ENCODE assay signal across 8 cellular contexts in genomic region chr22:49961601-49962011, GRCh38. TPM values are rescaled to one million over a fixed set of nuclear protein-coding genes. Genes with fewer than 3 reads are reported as not detected.
DNase-seq lines count a peak whose midpoint lies in the region; ATAC-seq and TF ChIP-seq lines count a peak whose summit lies in the region.

No MANE protein-coding gene starts in this region.

- H3K36me3 ChIP-seq in WERI-Rb-1: peaks cover 32% of the 10 kb centered on the region
- H3K36me3 ChIP-seq in gastroesophageal sphincter: peaks cover 0 to 32% of the 10 kb centered on the region in 2 donors

- H3K27me3 ChIP-seq in WERI-Rb-1 (ENCODE audit: insufficient read depth, low read depth, severe bottlenecking) (no peaks in the 10 kb centered on the region), gastroesophageal sphincter (no peaks in the 10 kb centered on the region)

- no CpG with 5 or more reads among the region's 49 CpGs for WGBS in gastroesophageal sphincter (ENCODE audit: low coverage in 1 of 2), 2 donors

- TF ChIP-seq CTCF in GM13977 (IDR thresholded peaks at IDR 0.05; ENCODE audit: extremely low read depth, insufficient read depth, missing control alignments) (no peak), WERI-Rb-1 (IDR thresholded peaks at IDR 0.05; ENCODE audit: low read depth, low read length) (no peak), gastroesophageal sphincter (IDR thresholded peaks at IDR 0.05) (no peak), GM10266 (IDR thresholded peaks at IDR 0.05; ENCODE audit: control insufficient read depth, insufficient read depth, low read depth, missing control alignments) (no peak)

- no peak for TF ChIP-seq POLR2A in gastroesophageal sphincter (IDR thresholded peaks at IDR 0.05)

- H3K27ac ChIP-seq in WERI-Rb-1 (peak overlapping the region; percentile 86), gastroesophageal sphincter (peak overlapping the region; percentile 72 to 98 (median 96))

- DNase-seq in GM13977 (ENCODE audit: low spot score) (peak; percentile 57), WERI-Rb-1 (no peak), sciatic nerve (ENCODE audit: low spot score) (peak; percentile 75), GM10266 (ENCODE audit: extremely low spot score) (no peak), NCI-H2196 (lab: John Stamatoyannopoulos, UW; ENCODE audit: unreplicated experiment) (no peak), HT-29 (ENCODE audit: low spot score) (no peak)

- peak overlapping the region; percentile 85 for H3K4me3 ChIP-seq in WERI-Rb-1 (ENCODE audit: low read depth, low read length)
- peak overlapping the region; percentile 60 to 97 for H3K4me3 ChIP-seq in gastroesophageal sphincter

- ATAC-seq in gastroesophageal sphincter (no peak), sciatic nerve (no peak), GM18873 (IDR thresholded peaks at IDR 0.05; ENCODE audit: low FRiP score, unreplicated experiment) (no peak)

- peaks cover 0 to 65% (median 32%) of the 10 kb centered on the region in 3 donors for H3K4me1 ChIP-seq in gastroesophageal sphincter

- in situ Hi-C loops in GM13977 (cut with MboI; ENCODE audit: low pct_unique_long_range_greater_than_20kb, low sequenced_read_pairs, unreplicated experiment): no loop called here

- no peaks in the 10 kb centered on the region for H3K9me3 ChIP-seq in WERI-Rb-1 (ENCODE audit: severe bottlenecking)
- H3K9me3 ChIP-seq in gastroesophageal sphincter: no peaks in the 10 kb centered on the region

- intact Hi-C loops in sciatic nerve (cut with DNase I): no loop called here

- TF ChIP-seq EP300 in gastroesophageal sphincter (IDR thresholded peaks at IDR 0.05): no peak

RNA-seq across cellular contexts. Expression of gene PIM3, which starts 1.0 kb away (rescaled TPM):
- total RNA-seq in gastroesophageal sphincter (10 to 100 TPM; 30.0 to 58.3 (median 46.4) TPM), sciatic nerve (62.2 TPM)
- 161 and 183 TPM in 2 replicates for total RNA-seq in HT-29 (2014; rRNA removed; shearing (Covaris generic))

RNA-seq across cellular contexts. Expression of gene CRELD2, which starts 43.2 kb away (rescaled TPM):
- total RNA-seq in gastroesophageal sphincter: 10 to 100 TPM; 21.9 to 36.2 (median 30.9) TPM
- total RNA-seq in sciatic nerve: 35.8 TPM
- 70.4 and 75.0 TPM in 2 replicates for total RNA-seq in HT-29 (2014; rRNA removed; shearing (Covaris generic))

RNA-seq across cellular contexts. Expression of gene ALG12, which starts 43.4 kb away (rescaled TPM):
- total RNA-seq in gastroesophageal sphincter (10 to 100 TPM; 18.8 to 30.0 (median 22.6) TPM), sciatic nerve (13.6 TPM)
- 17.9 and 27.1 TPM in 2 replicates for total RNA-seq in HT-29 (2014; rRNA removed; shearing (Covaris generic))

RNA-seq across cellular contexts. Expression of gene IL17REL, which starts 51.0 kb away (rescaled TPM):
- total RNA-seq in gastroesophageal sphincter: not detected
- not detected for total RNA-seq in sciatic nerve
- total RNA-seq in HT-29 (2014; rRNA removed; shearing (Covaris generic)): 0.03 and 0.13 TPM in 2 replicates

Comparison
In these comparisons a context has a peak if more than half of its experiments do, and no peak if none do; other contexts are left out.
1. DNase-seq: peak in GM13977 (single experiment) and sciatic nerve (single experiment); none in WERI-Rb-1 (single experiment), GM10266 (single experiment), NCI-H2196 (single experiment) and HT-29 (single experiment).